ENCODE assay signal across 16 cellular contexts in the genomic region with DNA sequence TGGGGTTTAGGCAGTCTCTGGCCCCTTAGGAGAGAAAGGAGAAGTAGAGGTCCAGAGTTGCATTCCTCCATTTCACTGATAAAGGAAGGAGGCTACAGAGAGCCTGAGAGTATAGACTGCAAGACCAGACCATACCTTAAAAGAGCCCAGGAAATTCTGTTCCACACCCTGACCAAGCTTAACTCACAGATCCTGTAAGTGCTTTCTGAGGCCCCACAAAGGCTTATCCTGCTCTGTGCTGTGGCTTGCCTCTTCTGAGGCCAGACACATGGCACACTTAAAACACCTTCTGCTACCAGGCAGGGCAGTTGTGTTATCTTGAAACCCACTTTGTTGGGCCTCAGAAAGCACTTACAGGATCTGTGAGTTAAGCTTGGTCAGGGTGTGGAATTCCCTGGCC. TPM values are rescaled to one million over a fixed set of nuclear protein-coding genes. Genes with fewer than 3 reads are reported as not detected.
DNase-seq lines count a peak whose midpoint lies in the region; ATAC-seq and TF ChIP-seq lines count a peak whose summit lies in the region.
"Had no signal": no experiment of that assay in that cellular context is flagged by ENCODE, and none has a peak within 500 bp of the region (broad histone marks: within the 10 kb centered on the region; RNA-seq: fewer than 3 reads in every experiment).

No MANE protein-coding gene starts in this region.

- H3K4me3 ChIP-seq in parathyroid adenoma (ENCODE audit: low read depth, low read length) = no peak overlapping the region
- H3K4me3 ChIP-seq in stomach = no peak overlapping the region
- H3K4me3 ChIP-seq: prostate gland, SJSA1, tibial artery had no signal

- TF ChIP-seq CTCF in parathyroid adenoma (IDR thresholded peaks at IDR 0.05) (no peak), stomach (IDR thresholded peaks at IDR 0.05) (no peak)

- H3K27me3 ChIP-seq in parathyroid adenoma (ENCODE audit: control insufficient read depth, insufficient read depth, low read length) (no peaks in the 10 kb centered on the region), stomach (no peaks in the 10 kb centered on the region)
- H3K27me3 ChIP-seq: SJSA1, tibial artery had no signal

- H3K27me3 Mint-ChIP-seq in activated CD8-positive, alpha-beta memory T cell treated with anti-CD3 and anti-CD28 coated beads, Interleukin-2, amount 10 ng/mL, durations not matched to agents 7 days and 5 days = no peaks in the 10 kb centered on the region
- no peaks in the 10 kb centered on the region for H3K27me3 Mint-ChIP-seq in activated naive CD8-positive, alpha-beta T cell treated with anti-CD3 and anti-CD28 coated beads, Interleukin-2, amount 50 U/mL, for 24 hours

- H3K4me3 Mint-ChIP-seq in activated CD8-positive, alpha-beta memory T cell treated with anti-CD3 and anti-CD28 coated beads, Interleukin-2, amount 10 ng/mL, durations not matched to agents 7 days and 5 days = no peak overlapping the region
- H3K4me3 Mint-ChIP-seq in activated naive CD8-positive, alpha-beta T cell treated with anti-CD3 and anti-CD28 coated beads, Interleukin-2, amount 50 U/mL, for 24 hours = no peak overlapping the region

- peaks cover 31% of the 10 kb centered on the region for H3K4me1 Mint-ChIP-seq in activated CD8-positive, alpha-beta memory T cell treated with anti-CD3 and anti-CD28 coated beads, Interleukin-2, amount 10 ng/mL, durations not matched to agents 7 days and 5 days
- peaks cover 10% of the 10 kb centered on the region for H3K4me1 Mint-ChIP-seq in activated naive CD8-positive, alpha-beta T cell treated with anti-CD3 and anti-CD28 coated beads, Interleukin-2, amount 50 U/mL, for 24 hours

- no peak overlapping the region for H3K4me2 ChIP-seq in parathyroid adenoma (ENCODE audit: low read length)

- peak; percentile 56 for ATAC-seq in activated CD8-positive, alpha-beta memory T cell treated with anti-CD3 and anti-CD28 coated beads, Interleukin-2, amount 10 ng/mL, durations not matched to agents 7 days and 5 days
- no peak for ATAC-seq in activated naive CD8-positive, alpha-beta T cell treated with anti-CD3 and anti-CD28 coated beads, Interleukin-2, amount 50 U/mL, for 24 hours
- ATAC-seq in HG02763 (IDR thresholded peaks at IDR 0.05; ENCODE audit: unreplicated experiment) = no peak
- ATAC-seq: left ventricle myocardium superior had no signal

- no peak overlapping the region for H2AFZ ChIP-seq in parathyroid adenoma

- H3K9me3 ChIP-seq in parathyroid adenoma (ENCODE audit: control insufficient read depth, low read length) = no peaks in the 10 kb centered on the region
- H3K9me3 ChIP-seq in stomach = no peaks in the 10 kb centered on the region
- H3K9me3 ChIP-seq: prostate gland, SJSA1, tibial artery had no signal

- H3K36me3 Mint-ChIP-seq in activated CD8-positive, alpha-beta memory T cell treated with anti-CD3 and anti-CD28 coated beads, Interleukin-2, amount 10 ng/mL, durations not matched to agents 7 days and 5 days = peaks cover 15% of the 10 kb centered on the region
- peaks cover 3% of the 10 kb centered on the region for H3K36me3 Mint-ChIP-seq in activated naive CD8-positive, alpha-beta T cell treated with anti-CD3 and anti-CD28 coated beads, Interleukin-2, amount 50 U/mL, for 24 hours (ENCODE audit: low read depth)

- H3K4me1 ChIP-seq in parathyroid adenoma (peaks cover 33% of the 10 kb centered on the region), stomach (no peaks in the 10 kb centered on the region)
- H3K4me1 ChIP-seq: prostate gland had no signal

- no peaks in the 10 kb centered on the region for H3K36me3 ChIP-seq in parathyroid adenoma (ENCODE audit: control insufficient read depth, insufficient read depth, low read length)
- no peaks in the 10 kb centered on the region for H3K36me3 ChIP-seq in stomach
- H3K36me3 ChIP-seq: prostate gland, SJSA1, tibial artery had no signal

- H3K27ac Mint-ChIP-seq in activated CD8-positive, alpha-beta memory T cell treated with anti-CD3 and anti-CD28 coated beads, Interleukin-2, amount 10 ng/mL, durations not matched to agents 7 days and 5 days = peak overlapping the region; percentile 35
- peak overlapping the region; percentile 53 for H3K27ac Mint-ChIP-seq in activated naive CD8-positive, alpha-beta T cell treated with anti-CD3 and anti-CD28 coated beads, Interleukin-2, amount 50 U/mL, for 24 hours

- DNase-seq in activated CD8-positive, alpha-beta memory T cell treated with anti-CD3 and anti-CD28 coated beads, Interleukin-2, amount 10 ng/mL, durations not matched to agents 7 days and 5 days = peak; percentile 44
- DNase-seq in activated CD8-positive, alpha-beta memory T cell treated with anti-CD3 and anti-CD28 coated beads for 24 hours = no peak
- peak; percentile 15 to 65 for DNase-seq in NCI-H524 (lab: John Stamatoyannopoulos, UW)
- no peak for DNase-seq in activated naive CD8-positive, alpha-beta T cell treated with anti-CD3 and anti-CD28 coated beads, Interleukin-2, amount 50 U/mL, for 24 hours
- no peak for DNase-seq in stomach
- no peak for DNase-seq in LoVo (ENCODE audit: low spot score)
- DNase-seq: activated CD4-positive, CD25-positive, alpha-beta regulatory T cell treated with anti-CD3 and anti-CD28 coated beads, Interleukin-2, amount 50 U/mL, for 72 hours; caudate nucleus; DMS153; left ventricle myocardium superior; NCI-H526 treated with DMSO at 0.1 percent for 48 hours; tibial artery had no signal

- TF ChIP-seq EP300 in stomach (IDR thresholded peaks at IDR 0.05) = no peak

- no peaks in the 10 kb centered on the region for H3K9me3 Mint-ChIP-seq in activated CD8-positive, alpha-beta memory T cell treated with anti-CD3 and anti-CD28 coated beads, Interleukin-2, amount 10 ng/mL, durations not matched to agents 7 days and 5 days (ENCODE audit: low read depth)
- no peaks in the 10 kb centered on the region for H3K9me3 Mint-ChIP-seq in activated naive CD8-positive, alpha-beta T cell treated with anti-CD3 and anti-CD28 coated beads, Interleukin-2, amount 50 U/mL, for 24 hours

- intact Hi-C loops in stomach (cut with DNase I; ENCODE audit: low total_unique reads) = no loop called here

- peaks cover 2% of the 10 kb centered on the region for H3K79me2 ChIP-seq in parathyroid adenoma

- TF ChIP-seq POLR2A in stomach (IDR thresholded peaks at IDR 0.05) = no peak

- no peak overlapping the region for H3K9ac ChIP-seq in parathyroid adenoma

- CTCF ChIA-PET in activated CD8-positive, alpha-beta memory T cell treated with anti-CD3 and anti-CD28 coated beads, Interleukin-2, amount 10 ng/mL, durations not matched to agents 7 days and 5 days (lab: Charles Lee) = no interaction called here

- H3K27ac ChIP-seq in parathyroid adenoma (peak overlapping the region; percentile 10), stomach (no peak overlapping the region)
- H3K27ac ChIP-seq: prostate gland, tibial artery had no signal

RNA-seq across cellular contexts. Expression of a gene that starts 39.1 kb away (rescaled TPM):
- 1 to 10 TPM in 1 of 2 experiments, under 1 TPM in 1; 0.76 to 1.1 TPM for total RNA-seq in activated CD8-positive, alpha-beta memory T cell treated with anti-CD3 and anti-CD28 coated beads, Interleukin-2, amount 10 ng/mL, durations not matched to agents 7 days and 5 days
- total RNA-seq in stomach = 1 to 10 TPM in 2 of 5 donors, not detected in 3; 2.2 to 2.6 TPM
- under 1 TPM; 0.31 to 0.44 (median 0.33) TPM for polyA plus RNA-seq in stomach

Comparison
In these comparisons a context has a peak if more than half of its experiments do, and no peak if none do; other contexts are left out.
1. DNase-seq: peak in activated CD8-positive, alpha-beta memory T cell treated with anti-CD3 and anti-CD28 coated beads, Interleukin-2, amount 10 ng/mL, durations not matched to agents 7 days and 5 days (single experiment) and NCI-H524 (2 of 2); none in activated CD8-positive, alpha-beta memory T cell treated with anti-CD3 and anti-CD28 coated beads for 24 hours (single experiment), activated naive CD8-positive, alpha-beta T cell treated with anti-CD3 and anti-CD28 coated beads, Interleukin-2, amount 50 U/mL, for 24 hours (single experiment), stomach (single experiment) and LoVo (single experiment).